In the genomic region with DNA sequence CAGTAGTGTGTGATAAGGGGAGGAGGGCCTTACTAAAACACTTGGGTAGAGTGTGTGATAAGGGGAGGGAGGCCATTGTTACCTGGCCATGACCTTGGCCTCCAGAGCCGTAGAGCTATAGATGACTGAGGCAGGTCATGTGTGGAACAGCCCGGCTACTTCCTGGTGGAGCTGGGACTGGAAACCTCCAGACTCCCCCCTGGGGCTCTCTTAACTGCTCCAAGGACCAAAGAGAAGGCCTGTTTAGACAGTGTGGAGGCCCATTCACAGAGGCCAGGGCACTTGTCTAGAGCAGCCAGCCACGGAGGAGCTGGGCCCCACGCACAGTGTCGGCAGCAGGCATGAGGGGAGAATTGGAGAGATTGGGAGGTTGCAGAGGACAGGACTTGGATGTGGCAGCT, we compare ENCODE assay signal across 12 cellular contexts. TPM values are rescaled to one million over a fixed set of nuclear protein-coding genes. Genes with fewer than 3 reads are reported as not detected.
DNase-seq lines count a peak whose midpoint lies in the region; ATAC-seq and TF ChIP-seq lines count a peak whose summit lies in the region.
"Had no signal": no experiment of that assay in that cellular context is flagged by ENCODE, and none has a peak within 500 bp of the region (broad histone marks: within the 10 kb centered on the region; RNA-seq: fewer than 3 reads in every experiment).

No MANE protein-coding gene starts in this region.

- no peak for TF ChIP-seq EP300 in transverse colon (IDR thresholded peaks at IDR 0.05; ENCODE audit: low read depth)

- peaks cover 24% of the 10 kb centered on the region for H3K4me1 Mint-ChIP-seq in activated CD8-positive, alpha-beta memory T cell treated with anti-CD3 and anti-CD28 coated beads, Interleukin-2, amount 10 ng/mL, durations not matched to agents 7 days and 5 days
- peaks cover 60% of the 10 kb centered on the region for H3K4me1 Mint-ChIP-seq in brain
- H3K4me1 Mint-ChIP-seq in naive thymus-derived CD8-positive, alpha-beta T cell: peaks cover 11 to 32% (median 15%) of the 10 kb centered on the region in 4 donors

- 78% methylated on average over 5 of the region's 5 CpGs; no CpG with 5 or more reads in 1 of the 2 donors for WGBS in transverse colon (ENCODE audit: low coverage in 1 of 2), 2 donors

- H3K27me3 ChIP-seq in transverse colon: no peaks in the 10 kb centered on the region

- TF ChIP-seq CTCF in brain (conservative IDR thresholded peaks at IDR 0.05) (no peak), transverse colon (IDR thresholded peaks at IDR 0.05) (no peak)

- in situ Hi-C loops in transverse colon (cut with MboI; ENCODE audit: low pct_ligation_motif_present in 1 of 4, low pct_unique_long_range_greater_than_20kb in 1 of 4, low sequenced_read_pairs in 3 of 4): no loop called here

- no peaks in the 10 kb centered on the region for H3K27me3 Mint-ChIP-seq in activated CD8-positive, alpha-beta memory T cell treated with anti-CD3 and anti-CD28 coated beads, Interleukin-2, amount 10 ng/mL, durations not matched to agents 7 days and 5 days
- peaks cover 3% of the 10 kb centered on the region for H3K27me3 Mint-ChIP-seq in brain
- H3K27me3 Mint-ChIP-seq in naive thymus-derived CD8-positive, alpha-beta T cell: no peaks in the 10 kb centered on the region

- peaks cover 9% of the 10 kb centered on the region for H3K36me3 Mint-ChIP-seq in activated CD8-positive, alpha-beta memory T cell treated with anti-CD3 and anti-CD28 coated beads, Interleukin-2, amount 10 ng/mL, durations not matched to agents 7 days and 5 days
- peaks cover 31% of the 10 kb centered on the region for H3K36me3 Mint-ChIP-seq in brain
- H3K36me3 Mint-ChIP-seq in naive thymus-derived CD8-positive, alpha-beta T cell: peaks cover 0 to 32% (median 5%) of the 10 kb centered on the region in 3 donors

- no peaks in the 10 kb centered on the region for H3K9me3 ChIP-seq in transverse colon

- peaks cover 23 to 45% (median 35%) of the 10 kb centered on the region in 4 donors for H3K4me1 ChIP-seq in transverse colon

- peaks cover 0 to 10% (median 0%) of the 10 kb centered on the region in 4 donors for H3K36me3 ChIP-seq in transverse colon

- no peak overlapping the region for H3K4me3 Mint-ChIP-seq in activated CD8-positive, alpha-beta memory T cell treated with anti-CD3 and anti-CD28 coated beads, Interleukin-2, amount 10 ng/mL, durations not matched to agents 7 days and 5 days
- H3K4me3 Mint-ChIP-seq in brain: no peak overlapping the region
- no peak overlapping the region for H3K4me3 Mint-ChIP-seq in naive thymus-derived CD8-positive, alpha-beta T cell

- no peak for ATAC-seq in activated CD8-positive, alpha-beta memory T cell treated with anti-CD3 and anti-CD28 coated beads, Interleukin-2, amount 10 ng/mL, durations not matched to agents 7 days and 5 days
- ATAC-seq in naive thymus-derived CD8-positive, alpha-beta T cell: no peak
- no peak for ATAC-seq in GM19351 (IDR thresholded peaks at IDR 0.05; ENCODE audit: unreplicated experiment)
- ATAC-seq in GM18519 (IDR thresholded peaks at IDR 0.05; ENCODE audit: low FRiP score, unreplicated experiment): no peak

- peak overlapping the region; percentile 3 to 79 (median 60) for H3K27ac ChIP-seq in transverse colon

- H3K9me3 Mint-ChIP-seq in activated CD8-positive, alpha-beta memory T cell treated with anti-CD3 and anti-CD28 coated beads, Interleukin-2, amount 10 ng/mL, durations not matched to agents 7 days and 5 days (ENCODE audit: low read depth): no peaks in the 10 kb centered on the region
- H3K9me3 Mint-ChIP-seq in brain: no peaks in the 10 kb centered on the region
- H3K9me3 Mint-ChIP-seq in naive thymus-derived CD8-positive, alpha-beta T cell: no peaks in the 10 kb centered on the region

- no peak overlapping the region for H3K4me3 ChIP-seq in transverse colon

- peak overlapping the region; percentile 61 for H3K27ac Mint-ChIP-seq in activated CD8-positive, alpha-beta memory T cell treated with anti-CD3 and anti-CD28 coated beads, Interleukin-2, amount 10 ng/mL, durations not matched to agents 7 days and 5 days
- peak overlapping the region; percentile 7 to 93 (median 46) for H3K27ac Mint-ChIP-seq in brain
- H3K27ac Mint-ChIP-seq in naive thymus-derived CD8-positive, alpha-beta T cell: peak overlapping the region in 9 of 10 donors; percentile 41 to 95 (median 78)

- intact Hi-C loops in transverse colon (cut with DNase I; ENCODE audit: low total_unique reads): loop anchor here (5.0 kb wide), 1 partner anchor 39 kb away; no protein-coding TSS in a partner anchor

- CTCF ChIA-PET in activated CD8-positive, alpha-beta memory T cell treated with anti-CD3 and anti-CD28 coated beads, Interleukin-2, amount 10 ng/mL, durations not matched to agents 7 days and 5 days (lab: Charles Lee): interaction anchor here (1.3 kb wide), 1 partner anchor 30 kb away, joined by 3 read pairs; no protein-coding TSS in a partner anchor

- TF ChIP-seq POLR2A in transverse colon (IDR thresholded peaks at IDR 0.05): no peak

- POLR2A ChIA-PET in naive thymus-derived CD8-positive, alpha-beta T cell (lab: Charles Lee): interaction anchor here (2.6 kb wide), 1 partner anchor 12 kb away, joined by 13 read pairs; a partner anchor contains a TSS

- DNase-seq in activated CD8-positive, alpha-beta memory T cell treated with anti-CD3 and anti-CD28 coated beads, Interleukin-2, amount 10 ng/mL, durations not matched to agents 7 days and 5 days: no peak
- no peak for DNase-seq in activated CD8-positive, alpha-beta memory T cell treated with anti-CD3 and anti-CD28 coated beads, Interleukin-2, amount 50 U/mL, for 4 hours
- DNase-seq in naive thymus-derived CD8-positive, alpha-beta T cell: no peak
- no peak for DNase-seq in transverse colon
- DNase-seq in hepatic stellate cell (ENCODE audit: low spot score): no peak
- DNase-seq: ACHN; activated gamma-delta T cell; effector memory CD4-positive, alpha-beta T cell; NCI-H1436 had no signal

RNA-seq across cellular contexts. Expression of a gene that starts 12.5 kb away (rescaled TPM):
- total RNA-seq in activated CD8-positive, alpha-beta memory T cell treated with anti-CD3 and anti-CD28 coated beads, Interleukin-2, amount 10 ng/mL, durations not matched to agents 7 days and 5 days: 10 to 100 TPM; 19.7 to 23.1 TPM
- polyA plus RNA-seq in brain (ENCODE audit: insufficient read depth, low read depth, low replicate concordance): 16.2 TPM
- total RNA-seq in naive thymus-derived CD8-positive, alpha-beta T cell: 10 to 100 TPM; 26.3 to 28.5 TPM
- 1 to 10 TPM; 1.3 to 4.7 (median 1.5) TPM for polyA plus RNA-seq in naive thymus-derived CD8-positive, alpha-beta T cell
- total RNA-seq in transverse colon: 10 to 100 TPM; 26.8 to 87.2 (median 37.3) TPM

RNA-seq across cellular contexts. Expression of a gene that starts 44.4 kb away (rescaled TPM):
- 100 to 1,000 TPM; 218 to 370 TPM for total RNA-seq in activated CD8-positive, alpha-beta memory T cell treated with anti-CD3 and anti-CD28 coated beads, Interleukin-2, amount 10 ng/mL, durations not matched to agents 7 days and 5 days
- polyA plus RNA-seq in brain (ENCODE audit: insufficient read depth, low read depth, low replicate concordance): 527 TPM
- total RNA-seq in naive thymus-derived CD8-positive, alpha-beta T cell: 100 to 1,000 TPM; 509 to 544 TPM
- polyA plus RNA-seq in naive thymus-derived CD8-positive, alpha-beta T cell: 100 to 1,000 TPM; 310 to 395 (median 322) TPM
- 100 to 1,000 TPM in 3 of 4 donors, 10 to 100 TPM in 1; 89.4 to 292 (median 217) TPM for total RNA-seq in transverse colon

RNA-seq across cellular contexts. Expression of a gene that starts 49.4 kb away (rescaled TPM):
- total RNA-seq in activated CD8-positive, alpha-beta memory T cell treated with anti-CD3 and anti-CD28 coated beads, Interleukin-2, amount 10 ng/mL, durations not matched to agents 7 days and 5 days: 10 to 100 TPM; 27.2 to 31.2 TPM
- 35.2 TPM for polyA plus RNA-seq in brain (ENCODE audit: insufficient read depth, low read depth, low replicate concordance)
- total RNA-seq in naive thymus-derived CD8-positive, alpha-beta T cell: 10 to 100 TPM; 19.8 to 21.2 TPM
- polyA plus RNA-seq in naive thymus-derived CD8-positive, alpha-beta T cell: 10 to 100 TPM in 2 of 3 donors, 1 to 10 TPM in 1; 8.2 to 16.1 (median 13.9) TPM
- total RNA-seq in transverse colon: 10 to 100 TPM; 12.7 to 86.8 (median 40.6) TPM

RNA-seq across cellular contexts. Expression of a gene that starts 59.8 kb away (rescaled TPM):
- under 1 TPM in 1 of 2 experiments, not detected in 1; 0.21 TPM for total RNA-seq in activated CD8-positive, alpha-beta memory T cell treated with anti-CD3 and anti-CD28 coated beads, Interleukin-2, amount 10 ng/mL, durations not matched to agents 7 days and 5 days
- polyA plus RNA-seq in brain (ENCODE audit: insufficient read depth, low read depth, low replicate concordance): 1.2 TPM
- total RNA-seq in naive thymus-derived CD8-positive, alpha-beta T cell: not detected
- polyA plus RNA-seq in naive thymus-derived CD8-positive, alpha-beta T cell: not detected
- total RNA-seq in transverse colon: not detected

RNA-seq across cellular contexts. Expression of a gene that starts 59.9 kb away (rescaled TPM):
- 10 to 100 TPM; 77.4 to 81.0 TPM for total RNA-seq in activated CD8-positive, alpha-beta memory T cell treated with anti-CD3 and anti-CD28 coated beads, Interleukin-2, amount 10 ng/mL, durations not matched to agents 7 days and 5 days
- 105 TPM for polyA plus RNA-seq in brain (ENCODE audit: insufficient read depth, low read depth, low replicate concordance)
- total RNA-seq in naive thymus-derived CD8-positive, alpha-beta T cell: 10 to 100 TPM; 38.0 to 40.7 TPM
- 100 to 1,000 TPM; 129 to 172 (median 145) TPM for polyA plus RNA-seq in naive thymus-derived CD8-positive, alpha-beta T cell
- 10 to 100 TPM in 3 of 4 donors, 1 to 10 TPM in 1; 7.6 to 65.5 (median 32.6) TPM for total RNA-seq in transverse colon
